In the genomic region with DNA sequence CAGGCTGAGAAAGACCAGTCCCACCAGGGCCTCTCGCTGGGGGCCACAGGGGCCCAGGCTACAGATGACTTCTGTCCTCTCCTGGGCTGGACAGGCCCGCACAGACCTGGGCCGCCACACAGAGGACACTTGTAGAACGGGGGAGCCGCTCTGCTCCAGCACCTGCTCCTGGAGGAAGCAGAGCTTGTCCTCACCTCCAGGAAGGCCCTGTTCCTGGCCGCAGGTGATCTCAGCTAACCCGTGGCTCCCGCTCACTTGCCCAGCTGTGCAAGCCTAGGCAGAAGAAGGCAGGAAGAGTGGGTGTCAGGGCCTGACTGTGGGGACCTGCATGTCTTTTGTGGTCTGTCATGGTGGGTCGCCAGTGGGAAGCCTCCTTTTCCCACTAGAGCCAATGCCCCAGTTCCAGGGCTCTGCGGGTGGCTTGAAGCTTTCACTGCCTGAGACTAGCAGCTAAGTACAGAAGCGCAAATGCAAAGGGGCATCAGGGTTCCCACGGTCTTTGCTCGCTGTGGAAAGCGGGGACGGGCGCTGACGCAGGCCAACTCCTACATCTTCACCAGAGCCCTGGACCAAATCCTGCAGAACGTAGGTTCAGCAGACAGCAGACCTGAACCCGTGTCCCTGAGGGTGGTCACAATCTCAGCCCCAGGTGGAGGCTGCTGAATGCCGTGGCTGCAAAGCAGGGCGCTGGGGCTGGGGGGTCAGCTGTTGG, we compare ENCODE assay signal across 20 cellular contexts. TPM values are rescaled to one million over a fixed set of nuclear protein-coding genes. Genes with fewer than 3 reads are reported as not detected.
A peak's percentile ranks its signal among the peaks of the same experiment; 100 is the strongest.
DNase-seq lines count a peak whose midpoint lies in the region; ATAC-seq and TF ChIP-seq lines count a peak whose summit lies in the region.
"Had no signal": no experiment of that assay in that cellular context is flagged by ENCODE, and none has a peak within 500 bp of the region (broad histone marks: within the 10 kb centered on the region; RNA-seq: fewer than 3 reads in every experiment).

No MANE protein-coding gene starts in this region.

- H3K36me3 ChIP-seq in BE2C (no peaks in the 10 kb centered on the region), H7 (replicated peaks; ENCODE audit: control insufficient read depth, insufficient read depth, low read length) (no peaks in the 10 kb centered on the region), PC-9 (ENCODE audit: low read depth) (no peaks in the 10 kb centered on the region), HAP-1 (replicated peaks) (no peaks in the 10 kb centered on the region), uterus (no peaks in the 10 kb centered on the region)

- H3K9me2 ChIP-seq in PC-9 (ENCODE audit: insufficient read depth) = no peaks in the 10 kb centered on the region

- TF ChIP-seq CTCF in BE2C (IDR thresholded peaks at IDR 0.05; ENCODE audit: low read depth, low read length) (no peak), PC-9 (conservative IDR thresholded peaks at IDR 0.05) (no peak), uterus (IDR thresholded peaks at IDR 0.05) (no peak)

- DNase-seq in BE2C (peak; percentile 10), H7 (peak; percentile 39), sciatic nerve (ENCODE audit: low spot score) (peak; percentile 38), PC-9 (no peak), HAP-1 (ENCODE audit: low spot score in 2 of 2) (no peak), uterus (no peak), NCI-H2081 treated with DMSO at 0.1 percent for 48 hours (lab: John Stamatoyannopoulos, UW) (no peak)
- DNase-seq: activated CD8-positive, alpha-beta memory T cell treated with anti-CD3 and anti-CD28 coated beads, Interleukin-2, amount 50 U/mL, for 48 hours; activated naive CD8-positive, alpha-beta T cell treated with anti-CD3 and anti-CD28 coated beads, Interleukin-2, amount 10 ng/mL, durations not matched to agents 7 days and 5 days; CD4-positive, CD25-positive, alpha-beta regulatory T cell; DMS 273 treated with DMSO at 0.1 percent for 48 hours; effector CD4-positive, alpha-beta T cell; erythroblast; GDM1; mammary epithelial cell; NCI-H1930; NCI-H226; NCI-H82; T-helper 17 cell had no signal

- BruUV-seq in PC-9 (replicated peaks; lab: Mats Ljungman, UMichigan) = no TSS peak

- H3K4me3 ChIP-seq in BE2C (ENCODE audit: low read depth, low read length) (no peak overlapping the region), H7 (ENCODE audit: insufficient read depth, low read depth, low read length) (no peak overlapping the region), PC-9 (no peak overlapping the region), HAP-1 (no peak overlapping the region), uterus (no peak overlapping the region)

- no peaks in the 10 kb centered on the region for H3K4me1 ChIP-seq in BE2C
- H3K4me1 ChIP-seq in PC-9 (replicated peaks; ENCODE audit: insufficient read depth) = no peaks in the 10 kb centered on the region
- H3K4me1 ChIP-seq in HAP-1 = no peaks in the 10 kb centered on the region
- H3K4me1 ChIP-seq in uterus = no peaks in the 10 kb centered on the region

- POLR2A ChIA-PET in PC-9 (lab: Charles Lee; ENCODE audit: unreplicated experiment) = no interaction called here

- CTCF ChIA-PET in PC-9 (lab: Charles Lee) = no interaction called here

- 0 out of 2 replicates have a peak, but pooled peaks cover 9% of the 10 kb centered on the region for H4K20me1 ChIP-seq in PC-9 (ENCODE audit: insufficient read depth)

- peaks cover 9% of the 10 kb centered on the region; the same call in 1 of the 2 replicates for H3K79me2 ChIP-seq in PC-9 (ENCODE audit: low read depth)

- H3K9me3 ChIP-seq in BE2C = no peaks in the 10 kb centered on the region
- no peaks in the 10 kb centered on the region for H3K9me3 ChIP-seq in PC-9 (ENCODE audit: insufficient read depth, low read depth)
- H3K9me3 ChIP-seq in HAP-1 = no peaks in the 10 kb centered on the region
- H3K9me3 ChIP-seq in uterus = no peaks in the 10 kb centered on the region

- in situ Hi-C loops in HAP-1 (cut with MboI; ENCODE audit: low sequenced_read_pairs) = no loop called here

- H3F3A ChIP-seq in PC-9 (ENCODE audit: insufficient read depth, low read depth) = peaks cover 22% of the 10 kb centered on the region

- no peak overlapping the region for H3K4me2 ChIP-seq in PC-9

- no peak for TF ChIP-seq POLR2A in uterus (IDR thresholded peaks at IDR 0.05)

- peaks cover 18% of the 10 kb centered on the region for H3K27me3 ChIP-seq in BE2C
- peaks cover 6% of the 10 kb centered on the region for H3K27me3 ChIP-seq in H7 (ENCODE audit: control insufficient read depth, insufficient read depth, low read length)
- H3K27me3 ChIP-seq in PC-9 (ENCODE audit: insufficient read depth, low read depth) = no peaks in the 10 kb centered on the region
- H3K27me3 ChIP-seq in HAP-1 (ENCODE audit: low read depth) = peaks cover 4% of the 10 kb centered on the region; the same call in 1 of the 2 replicates
- H3K27me3 ChIP-seq in uterus = no peaks in the 10 kb centered on the region

- H3K27ac ChIP-seq in PC-9 (no peak overlapping the region), uterus (no peak overlapping the region)

- no peak overlapping the region for H2AFZ ChIP-seq in PC-9

- intact Hi-C loops in sciatic nerve (cut with DNase I) (no loop called here), PC-9 (cut with micrococcal nuclease; ENCODE audit: unreplicated experiment) (no loop called here), uterus (cut with DNase I; ENCODE audit: low total_unique reads) (no loop called here)

- ATAC-seq in esophagus mucosa (peak; percentile 36), sciatic nerve (peak; percentile 20)
- ATAC-seq: T-helper 17 cell had no signal

RNA-seq across cellular contexts. Expression of a gene that starts 8.8 kb away (rescaled TPM):
- polyA plus RNA-seq in BE2C (2012; ENCODE audit: insufficient read depth, insufficient read length, low read depth) = 3.4 TPM
- 20.8 and 21.4 TPM in 2 replicates for total RNA-seq in H7 (2014; rRNA removed; shearing (Covaris generic))
- 28.1 TPM for total RNA-seq in esophagus mucosa
- total RNA-seq in sciatic nerve = 15.3 TPM
- 25.7 and 26.4 TPM in 2 replicates for total RNA-seq in PC-9 (2021)
- 10 to 100 TPM in 1 of 4 donors, 1 to 10 TPM in 3; 1.2 to 28.8 (median 8.3) TPM for total RNA-seq in uterus

RNA-seq across cellular contexts. Expression of a gene that starts 55.4 kb away (rescaled TPM):
- polyA plus RNA-seq in BE2C (2012; ENCODE audit: insufficient read depth, insufficient read length, low read depth) = 3.3 TPM
- total RNA-seq in H7 (2014; rRNA removed; shearing (Covaris generic)) = 9.1 and 9.5 TPM in 2 replicates
- total RNA-seq in esophagus mucosa = 6.4 TPM
- total RNA-seq in sciatic nerve = 3.6 TPM
- total RNA-seq in PC-9 (2021) = 4.2 and 6.1 TPM in 2 replicates
- total RNA-seq in uterus = 1 to 10 TPM in 3 of 4 donors, under 1 TPM in 1; under 0.01 to 8.4 (median 3.9) TPM

Comparison
In these comparisons a context has a peak if more than half of its experiments do, and no peak if none do; other contexts are left out.
1. DNase-seq: peak in BE2C (single experiment), H7 (single experiment) and sciatic nerve (single experiment); none in PC-9 (0 of 2), HAP-1 (0 of 2), uterus (0 of 2) and NCI-H2081 treated with DMSO at 0.1 percent for 48 hours (single experiment).